ENCODE assay signal across 8 cellular contexts in genomic region chr1:92299477-92300125, GRCh38. TPM values are rescaled to one million over a fixed set of nuclear protein-coding genes. Genes with fewer than 3 reads are reported as not detected.
DNase-seq lines count a peak whose midpoint lies in the region; FAIRE-seq and TF ChIP-seq lines count a peak whose summit lies in the region.

No MANE protein-coding gene starts in this region.

- in situ Hi-C loops in HAP-1 (cut with MboI; ENCODE audit: low sequenced_read_pairs) = loop anchor here (25.0 kb wide), 2 partner anchors 313 to 787 kb away; partner anchors contain the start of gene CDC7

- no peaks in the 10 kb centered on the region for H3K9me3 ChIP-seq in HAP-1

- no peaks in the 10 kb centered on the region for H3K27me3 Mint-ChIP-seq in activated T-helper 1 cell treated with anti-CD3 and anti-CD28 coated beads, Interleukin-12 subunit alpha, Interleukin-12 subunit beta, Interleukin-2, Interleukin-4 antibody, amounts not matched to agents 30 ng/mL and 10 ng/mL and 1 ng/mL, durations not matched to agents 14 hours and 24 hours and 36 hours (ENCODE audit: insufficient read depth)
- H3K27me3 Mint-ChIP-seq in immature natural killer cell (ENCODE audit: low read depth in 3 of 3) = peaks cover 0 to 3% (median 2%) of the 10 kb centered on the region in 3 donors

- peak overlapping the region; percentile 96 for H2AFZ ChIP-seq in ACC112 (ENCODE audit: low read length, unreplicated experiment)

- H3K4me1 Mint-ChIP-seq in activated T-helper 1 cell treated with anti-CD3 and anti-CD28 coated beads, Interleukin-12 subunit alpha, Interleukin-12 subunit beta, Interleukin-2, Interleukin-4 antibody, amounts not matched to agents 30 ng/mL and 10 ng/mL and 1 ng/mL, durations not matched to agents 14 hours and 24 hours and 36 hours (ENCODE audit: low read depth) = peaks cover 42% of the 10 kb centered on the region
- H3K4me1 Mint-ChIP-seq in immature natural killer cell = peaks cover 35 to 53% of the 10 kb centered on the region in 2 donors

- FAIRE-seq in GM12892 (lab: Jason Lieb, UNC) = no peak

- H3K79me2 ChIP-seq in ACC112 (ENCODE audit: control insufficient read depth, insufficient read depth, low read length, unreplicated experiment) = peaks cover 29% of the 10 kb centered on the region

- DNase-seq in HAP-1 (ENCODE audit: low spot score in 2 of 2) (peak in 1 of 2 experiments; percentile 19), immature natural killer cell (no peak), substantia nigra (lab: John Stamatoyannopoulos, UW) (no peak), foreskin melanocyte (no peak), GM12892 (ENCODE audit: insufficient read length) (no peak)
- no peak for DNase-seq in activated T-helper 1 cell treated with anti-CD3 and anti-CD28 coated beads, Interleukin-12 subunit alpha, Interleukin-12 subunit beta, Interleukin-2, Interleukin-4 antibody, amounts not matched to agents 30 ng/mL and 10 ng/mL and 1 ng/mL, durations not matched to agents 14 hours and 24 hours and 36 hours (ENCODE audit: low spot score)
- no peak for DNase-seq in stimulated activated naive CD4-positive, alpha-beta T cell treated with Interleukin-2 at 50 U/mL for 16 hours (lab: John Stamatoyannopoulos, UW)

- H3K9me3 Mint-ChIP-seq in activated T-helper 1 cell treated with anti-CD3 and anti-CD28 coated beads, Interleukin-12 subunit alpha, Interleukin-12 subunit beta, Interleukin-2, Interleukin-4 antibody, amounts not matched to agents 30 ng/mL and 10 ng/mL and 1 ng/mL, durations not matched to agents 14 hours and 24 hours and 36 hours = no peaks in the 10 kb centered on the region
- H3K9me3 Mint-ChIP-seq in immature natural killer cell = no peaks in the 10 kb centered on the region

- intact Hi-C loops in activated T-helper 1 cell treated with anti-CD3 and anti-CD28 coated beads, Interleukin-12 subunit alpha, Interleukin-12 subunit beta, Interleukin-2, Interleukin-4 antibody, amounts not matched to agents 30 ng/mL and 10 ng/mL and 1 ng/mL, durations not matched to agents 14 hours and 24 hours and 36 hours (cut with micrococcal nuclease) = loop anchor here (1.0 to 5.0 kb wide), 5 partner anchors 11 to 1277 kb away; partner anchors contain the start of genes MTF2 and ZNF644

- H3K36me3 Mint-ChIP-seq in activated T-helper 1 cell treated with anti-CD3 and anti-CD28 coated beads, Interleukin-12 subunit alpha, Interleukin-12 subunit beta, Interleukin-2, Interleukin-4 antibody, amounts not matched to agents 30 ng/mL and 10 ng/mL and 1 ng/mL, durations not matched to agents 14 hours and 24 hours and 36 hours (ENCODE audit: low read depth) = peaks cover 25% of the 10 kb centered on the region
- H3K36me3 Mint-ChIP-seq in immature natural killer cell = peaks cover 14 to 20% (median 15%) of the 10 kb centered on the region in 3 donors

- H3K4me1 ChIP-seq in ACC112 (ENCODE audit: control insufficient read depth, insufficient read depth, low read length, unreplicated experiment) (peaks cover 16% of the 10 kb centered on the region), HAP-1 (peaks cover 19% of the 10 kb centered on the region)

- peak overlapping the region; percentile 97 for H3K4me3 Mint-ChIP-seq in activated T-helper 1 cell treated with anti-CD3 and anti-CD28 coated beads, Interleukin-12 subunit alpha, Interleukin-12 subunit beta, Interleukin-2, Interleukin-4 antibody, amounts not matched to agents 30 ng/mL and 10 ng/mL and 1 ng/mL, durations not matched to agents 14 hours and 24 hours and 36 hours
- peak overlapping the region; percentile 88 to 99 (median 96) for H3K4me3 Mint-ChIP-seq in immature natural killer cell

- H3K36me3 ChIP-seq in ACC112 (ENCODE audit: insufficient read depth, low read length) (0 out of 2 replicates have a peak, but pooled peaks cover 16% of the 10 kb centered on the region), HAP-1 (replicated peaks) (peaks cover 12% of the 10 kb centered on the region)

- no peak for TF ChIP-seq POLR2A in GM12892 (IDR thresholded peaks at IDR 0.05; ENCODE audit: low read depth, low read length)

- H3K27ac ChIP-seq in ACC112 (ENCODE audit: low read depth, low read length) (no peak overlapping the region), substantia nigra (ENCODE audit: low read depth, low read length, poor library complexity, severe bottlenecking) (peak overlapping the region; percentile 91)

- H3K4me3 ChIP-seq in ACC112 (ENCODE audit: low read depth, low read length) = peak overlapping the region; percentile 88
- peak overlapping the region; percentile 83 for H3K4me3 ChIP-seq in HAP-1

- peak overlapping the region; percentile 99 for H3K27ac Mint-ChIP-seq in activated T-helper 1 cell treated with anti-CD3 and anti-CD28 coated beads, Interleukin-12 subunit alpha, Interleukin-12 subunit beta, Interleukin-2, Interleukin-4 antibody, amounts not matched to agents 30 ng/mL and 10 ng/mL and 1 ng/mL, durations not matched to agents 14 hours and 24 hours and 36 hours
- H3K27ac Mint-ChIP-seq in immature natural killer cell = peak overlapping the region; percentile 96 to 99 (median 98)

- H3K27me3 ChIP-seq in ACC112 (ENCODE audit: insufficient read depth, low read length) (no peaks in the 10 kb centered on the region), HAP-1 (ENCODE audit: low read depth) (no peaks in the 10 kb centered on the region)

RNA-seq across cellular contexts. Expression of gene RPAP2, which starts 0.7 kb away (rescaled TPM):
- total RNA-seq in activated T-helper 1 cell treated with anti-CD3 and anti-CD28 coated beads, Interleukin-12 subunit alpha, Interleukin-12 subunit beta, Interleukin-2, Interleukin-4 antibody, amounts not matched to agents 30 ng/mL and 10 ng/mL and 1 ng/mL, durations not matched to agents 14 hours and 24 hours and 36 hours = 42.0 and 44.8 TPM in 2 replicates
- polyA plus RNA-seq in immature natural killer cell = 10 to 100 TPM in 2 of 3 donors, 1 to 10 TPM in 1; 7.9 to 28.6 (median 11.6) TPM
- 20.8 TPM for polyA plus RNA-seq in GM12892 (2012; ENCODE audit: missing spikeins)

RNA-seq across cellular contexts. Expression of gene GLMN, which starts 0.8 kb away (rescaled TPM):
- total RNA-seq in activated T-helper 1 cell treated with anti-CD3 and anti-CD28 coated beads, Interleukin-12 subunit alpha, Interleukin-12 subunit beta, Interleukin-2, Interleukin-4 antibody, amounts not matched to agents 30 ng/mL and 10 ng/mL and 1 ng/mL, durations not matched to agents 14 hours and 24 hours and 36 hours = 29.2 and 29.7 TPM in 2 replicates
- polyA plus RNA-seq in immature natural killer cell = 10 to 100 TPM; 10.8 to 18.3 (median 15.3) TPM
- 21.6 TPM for polyA plus RNA-seq in GM12892 (2012; ENCODE audit: missing spikeins)
